21 cellular contexts compared by ENCODE assay signal in the genomic region with DNA sequence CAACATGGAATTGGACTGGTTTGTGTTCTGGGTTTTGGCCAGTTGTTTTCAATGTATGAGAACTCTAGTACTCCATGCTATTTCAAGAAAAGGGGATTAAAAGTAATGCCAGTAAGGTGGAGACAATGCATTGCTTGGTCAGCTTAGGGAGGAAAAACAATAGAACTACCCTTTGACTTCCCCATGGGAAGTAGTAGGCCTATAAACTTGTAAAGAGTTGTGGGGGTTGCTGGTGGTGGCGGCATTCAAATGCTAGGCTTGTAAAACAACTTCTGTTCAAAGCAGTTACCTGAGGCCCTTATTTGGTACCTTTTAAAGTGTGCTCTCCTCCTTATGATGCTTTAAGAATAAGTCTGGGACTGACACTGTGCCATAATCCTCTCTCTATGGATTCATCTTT.
"Had no signal": no experiment of that assay in that cellular context is flagged by ENCODE, and none has a peak within 500 bp of the region (broad histone marks: within the 10 kb centered on the region; RNA-seq: fewer than 3 reads in every experiment).

No MANE protein-coding gene starts in this region.

- H3K27me3 Mint-ChIP-seq: activated CD4-positive, alpha-beta T cell treated with anti-CD3 and anti-CD28 coated beads, Interleukin-2, amount 10 ng/mL, durations not matched to agents 24 days and 14 days; activated naive CD4-positive, alpha-beta T cell treated with anti-CD3 and anti-CD28 coated beads, Interleukin-2, amount 50 U/mL, for 24 hours; natural killer cell treated with Interleukin-12 subunit alpha and Interleukin-12 subunit beta and Interleukin-15 and Interleukin-18, amount 100 ng/mL, for 72 hours had no signal

- ATAC-seq: activated T-cell treated with anti-CD3 and anti-CD28 coated beads, Interleukin-2, amount 50 U/mL, for 4 hours; left lung; natural killer cell treated with Interleukin-12 subunit alpha and Interleukin-12 subunit beta and Interleukin-15 and Interleukin-18, amount 100 ng/mL, for 72 hours had no signal

- H3K27ac ChIP-seq: adrenal gland, breast epithelium, coronary artery, thyroid gland had no signal

- DNase-seq: activated CD4-positive, alpha-beta T cell treated with anti-CD3 and anti-CD28 coated beads, Interleukin-2, amount 10 ng/mL, durations not matched to agents 24 days and 14 days; activated CD8-positive, alpha-beta memory T cell treated with anti-CD3 and anti-CD28 coated beads, Interleukin-2, amount 50 U/mL, for 4 hours; activated effector memory CD4-positive, alpha-beta T cell treated with anti-CD3 and anti-CD28 coated beads, Interleukin-2, amount 50 U/mL, for 16 hours; activated T-cell treated with anti-CD3 and anti-CD28 coated beads, Interleukin-2, amount 50 U/mL, for 4 hours; adrenal gland; effector CD4-positive, alpha-beta T cell; kidney; left lung; occipital lobe; stimulated activated CD4-positive, alpha-beta T cell treated with anti-CD3 and anti-CD28 coated beads, Interleukin-12 subunit alpha, Interleukin-12 subunit beta, amount 100 ng/mL, for 4 hours; stimulated activated CD4-positive, alpha-beta T cell treated with anti-CD3 and anti-CD28 coated beads, Interleukin-1b, Interleukin-23, amount 100 ng/mL, for 48 hours; stimulated activated CD8-positive, alpha-beta memory T cell treated with anti-CD3 and anti-CD28 coated beads, Interleukin-4, amount 100 ng/mL, for 48 hours; stimulated activated naive CD4-positive, alpha-beta T cell; T-helper 1 cell; T-helper 9 cell; thyroid gland had no signal

- H3K4me3 Mint-ChIP-seq: activated CD4-positive, alpha-beta T cell treated with anti-CD3 and anti-CD28 coated beads, Interleukin-2, amount 10 ng/mL, durations not matched to agents 24 days and 14 days; activated naive CD4-positive, alpha-beta T cell treated with anti-CD3 and anti-CD28 coated beads, Interleukin-2, amount 50 U/mL, for 24 hours; activated T-cell treated with anti-CD3 and anti-CD28 coated beads, Interleukin-2, amount 50 U/mL, for 4 hours; mesothelial cell of epicardium; natural killer cell treated with Interleukin-12 subunit alpha and Interleukin-12 subunit beta and Interleukin-15 and Interleukin-18, amount 100 ng/mL, for 72 hours had no signal

- H3K9me3 Mint-ChIP-seq: activated CD4-positive, alpha-beta T cell treated with anti-CD3 and anti-CD28 coated beads, Interleukin-2, amount 10 ng/mL, durations not matched to agents 24 days and 14 days; activated naive CD4-positive, alpha-beta T cell treated with anti-CD3 and anti-CD28 coated beads, Interleukin-2, amount 50 U/mL, for 24 hours; activated T-cell treated with anti-CD3 and anti-CD28 coated beads, Interleukin-2, amount 50 U/mL, for 4 hours; mesothelial cell of epicardium; natural killer cell treated with Interleukin-12 subunit alpha and Interleukin-12 subunit beta and Interleukin-15 and Interleukin-18, amount 100 ng/mL, for 72 hours had no signal

- H3K36me3 ChIP-seq: breast epithelium had no signal

- H3K9me3 ChIP-seq: adrenal gland, breast epithelium, left lung, thyroid gland had no signal

- H3K27me3 ChIP-seq: adrenal gland, breast epithelium, left lung, thyroid gland had no signal

- H3K27ac Mint-ChIP-seq: activated CD4-positive, alpha-beta T cell treated with anti-CD3 and anti-CD28 coated beads, Interleukin-2, amount 10 ng/mL, durations not matched to agents 24 days and 14 days; activated naive CD4-positive, alpha-beta T cell treated with anti-CD3 and anti-CD28 coated beads, Interleukin-2, amount 50 U/mL, for 24 hours; mesothelial cell of epicardium; natural killer cell treated with Interleukin-12 subunit alpha and Interleukin-12 subunit beta and Interleukin-15 and Interleukin-18, amount 100 ng/mL, for 72 hours had no signal

- H3K4me3 ChIP-seq: adrenal gland, breast epithelium, coronary artery, left lung, thyroid gland had no signal
